In the genomic region with DNA sequence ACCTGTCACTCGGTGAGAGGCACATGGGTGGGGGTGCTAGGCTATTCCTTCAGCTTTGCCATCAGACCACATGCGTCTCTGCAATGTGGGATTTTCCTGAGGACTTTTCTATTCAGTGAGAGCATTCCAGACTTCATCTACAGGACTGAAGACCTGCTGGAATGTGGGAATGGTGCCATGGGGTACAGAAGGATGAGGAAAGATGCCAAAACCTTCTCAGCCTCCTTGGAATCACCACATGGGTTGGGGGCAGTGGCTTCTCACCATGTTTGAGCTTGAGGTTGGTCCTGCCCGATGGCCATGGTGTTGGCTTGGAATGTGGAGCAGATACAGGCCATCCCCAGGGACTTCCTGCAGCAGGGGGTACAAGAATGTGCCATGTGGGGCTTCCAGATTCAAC, we compare ENCODE assay signal across 26 cellular contexts.
"Had no signal": no experiment of that assay in that cellular context is flagged by ENCODE, and none has a peak within 500 bp of the region (broad histone marks: within the 10 kb centered on the region; RNA-seq: fewer than 3 reads in every experiment).

No MANE protein-coding gene starts in this region.

- H3K9me3 ChIP-seq: adrenal gland, breast epithelium, SJCRH30, SK-N-SH had no signal

- H3K4me2 ChIP-seq: SK-N-SH had no signal

- H3K4me3 ChIP-seq: adrenal gland, breast epithelium, SJCRH30 had no signal

- H3K36me3 ChIP-seq: adrenal gland, breast epithelium, SJCRH30, WERI-Rb-1 had no signal

- H3K4me1 ChIP-seq: adrenal gland, breast epithelium, SJCRH30 had no signal

- ATAC-seq: activated CD4-positive, alpha-beta T cell treated with anti-CD3 and anti-CD28 coated beads for 36 hours; activated T-cell treated with anti-CD3 and anti-CD28 coated beads, Interleukin-2, amount 50 U/mL, for 72 hours; Panc1; Right ventricle myocardium inferior had no signal

- DNase-seq: activated CD4-positive, alpha-beta memory T cell treated with anti-CD3 and anti-CD28 coated beads, Interleukin-2, amount 10 ng/mL, durations not matched to agents 7 days and 5 days; activated CD4-positive, alpha-beta T cell treated with anti-CD3 and anti-CD28 coated beads for 36 hours; activated CD4-positive, alpha-beta T cell treated with anti-CD3 and anti-CD28 coated beads, Interleukin-2, amount 50 U/mL, for 1 hour; activated naive CD4-positive, alpha-beta T cell treated with anti-CD3 and anti-CD28 coated beads, Interleukin-2, amount 50 U/mL, for 16 hours; activated naive CD8-positive, alpha-beta T cell treated with anti-CD3 and anti-CD28 coated beads, Interleukin-2, amount 10 ng/mL, durations not matched to agents 7 days and 5 days; activated T-cell treated with anti-CD3 and anti-CD28 coated beads for 4 hours; activated T-cell treated with anti-CD3 and anti-CD28 coated beads, Interleukin-2, amount 50 U/mL, for 72 hours; adrenal gland; anterior cingulate cortex; caudate nucleus; NCI-H1092; NCI-H1417 treated with DMSO at 0.1 percent for 48 hours; NCI-H1694; NCI-H2029; NCI-H510A treated with DMSO at 0.1 percent for 48 hours; NCI-H69; NK-92 treated with Interleukin-12 subunit alpha and Interleukin-12 subunit beta, amount 100 ng/mL, for 24 hours; OCI-M1; RPMI8226; SJCRH30; SK-N-SH; T-helper 1 cell; WERI-Rb-1 had no signal

- H3K27ac ChIP-seq: adrenal gland, breast epithelium, SJCRH30, WERI-Rb-1 had no signal

- H3K27me3 ChIP-seq: adrenal gland, breast epithelium, SJCRH30 had no signal

- H3K9ac ChIP-seq: SK-N-SH had no signal
